15 cellular contexts compared by ENCODE assay signal in the genomic region with DNA sequence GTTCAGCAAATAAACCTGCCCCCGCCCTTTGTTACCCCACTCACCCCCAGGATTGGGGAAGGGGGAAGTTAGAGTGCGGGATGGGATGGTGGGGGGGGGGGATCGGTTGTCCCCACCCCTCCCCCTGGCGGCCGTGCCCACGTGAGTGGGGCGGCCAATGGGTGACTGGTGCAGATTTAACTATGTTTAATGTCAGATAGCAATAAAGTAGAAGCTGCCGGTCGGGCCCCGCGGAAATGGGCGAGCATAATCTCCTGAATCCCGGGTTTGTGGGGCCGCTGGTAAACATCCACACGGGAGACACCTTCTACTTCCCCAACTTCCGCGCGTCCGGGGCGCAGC. TPM values are rescaled to one million over a fixed set of nuclear protein-coding genes. Genes with fewer than 3 reads are reported as not detected.
A peak's percentile ranks its signal among the peaks of the same experiment; 100 is the strongest.
DNase-seq lines count a peak whose midpoint lies in the region; ATAC-seq, FAIRE-seq and TF ChIP-seq lines count a peak whose summit lies in the region.
"Had no signal": no experiment of that assay in that cellular context is flagged by ENCODE, and none has a peak within 500 bp of the region (broad histone marks: within the 10 kb centered on the region; RNA-seq: fewer than 3 reads in every experiment).

A gene with protein sequence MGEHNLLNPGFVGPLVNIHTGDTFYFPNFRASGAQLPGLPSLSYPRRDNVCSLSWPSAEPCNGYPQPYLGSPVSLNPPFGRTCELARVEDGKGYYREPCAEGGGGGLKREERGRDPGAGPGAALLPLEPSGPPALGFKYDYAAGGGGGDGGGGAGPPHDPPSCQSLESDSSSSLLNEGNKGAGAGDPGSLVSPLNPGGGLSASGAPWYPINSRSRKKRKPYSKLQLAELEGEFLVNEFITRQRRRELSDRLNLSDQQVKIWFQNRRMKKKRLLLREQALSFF (plus strand): TSS at position 210 of the 342 bp plus-strand sequence. CDS start 27 bp downstream, at position 237.

- H3K27ac ChIP-seq in GM12878 (ENCODE audit: control insufficient read depth, insufficient read depth), result no peak within 1 kb of the TSS
- H3K27ac ChIP-seq in neuronal stem cell (replicated peaks; ENCODE audit: low read length), result no peak within 1 kb of the TSS
- no peak within 1 kb of the TSS for H3K27ac ChIP-seq in esophagus squamous epithelium
- no peak within 1 kb of the TSS for H3K27ac ChIP-seq in prostate gland

- intact Hi-C loops in CD14-positive monocyte (cut with micrococcal nuclease), result loop anchor here in 1 of 2 donors (5.0 kb wide), 1 partner anchor 43 kb away; no protein-coding TSS in a partner anchor
- intact Hi-C loops in GM12878 (cut with micrococcal nuclease; ENCODE audit: unreplicated experiment), result no loop called here
- intact Hi-C loops in esophagus squamous epithelium (cut with DNase I), result no loop called here
- intact Hi-C loops in prostate gland (cut with DNase I), result no loop called here

- H3K9me3 Mint-ChIP-seq in CD14-positive monocyte, result peaks cover 0 to 56% (median 29%) of the 10 kb centered on the region in 7 donors
- H3K9me3 Mint-ChIP-seq: activated naive CD8-positive, alpha-beta T cell treated with anti-CD3 and anti-CD28 coated beads, Interleukin-2, amount 50 U/mL, for 24 hours had no signal

- TF ChIP-seq POLR2A in GM12878 (IDR thresholded peaks at IDR 0.05; ENCODE audit: low read depth, low read length), result no peak
- TF ChIP-seq POLR2A in esophagus squamous epithelium (IDR thresholded peaks at IDR 0.05), result no peak
- TF ChIP-seq POLR2A in prostate gland (IDR thresholded peaks at IDR 0.05), result no peak

- FAIRE-seq in GM12878 (lab: Jason Lieb, UNC), result no peak
- FAIRE-seq: endothelial cell of umbilical vein, small intestine had no signal

- H4K20me1 ChIP-seq in GM12878 (ENCODE audit: control insufficient read depth, insufficient read depth), result no peaks in the 10 kb centered on the region

- 27% methylated on average over 20 of the region's 20 CpGs for WGBS in GM12878 (ENCODE audit: insufficient coverage, insufficient replicate concordance, low lambda C conversion rate, missing lambda C conversion rate)
- WGBS in neuronal stem cell (ENCODE audit: extremely low coverage in 2 of 2, insufficient read length in 2 of 2, insufficient replicate concordance in 1 of 2), 2 donors, result no CpG with 5 or more reads among the region's 20 CpGs
- 1 to 6% methylated on average over 7 to 8 of the region's 20 CpGs for WGBS in esophagus squamous epithelium, 2 donors
- 8% methylated on average over 20 of the region's 20 CpGs for WGBS in prostate gland

- H3K23ac ChIP-seq in neuronal stem cell (ENCODE audit: low read depth, low read length, poor library complexity), result peak within 1 kb of the TSS; percentile 98

- no peak within 1 kb of the TSS for H3K27ac Mint-ChIP-seq in CD14-positive monocyte

- no peaks in the 10 kb centered on the region for H3K79me2 ChIP-seq in GM12878 (ENCODE audit: control insufficient read depth, insufficient read depth, low read length)

- SMC1A ChIA-PET in GM12878 (lab: Charles Lee; ENCODE audit: uncharacterized antibody, unreplicated experiment), result no interaction called here

- TF ChIP-seq CTCF in CD14-positive monocyte (IDR thresholded peaks at IDR 0.05) (no peak), GM12878 (IDR thresholded peaks at IDR 0.05 in 2 of 3, conservative IDR thresholded peaks at IDR 0.05 in 1 of 3; ENCODE audit: control insufficient read depth in 2 of 3, extremely low read depth in 1 of 3, insufficient read depth in 1 of 3, low read depth in 3 of 3, low read length in 3 of 3) (no peak), esophagus squamous epithelium (IDR thresholded peaks at IDR 0.05) (no peak), prostate gland (IDR thresholded peaks at IDR 0.05) (no peak)

- no peak for DNase-seq in CD14-positive monocyte (ENCODE audit: low spot score)
- DNase-seq in H7, result peak; percentile 77
- no peak for DNase-seq in GM12878 (ENCODE audit: low read depth, low spot score)
- no peak for DNase-seq in neuronal stem cell (ENCODE audit: low spot score)
- DNase-seq in NCI-H1694 treated with DMSO at 0.1 percent for 48 hours (lab: John Stamatoyannopoulos, UW), result no peak
- no peak for DNase-seq in esophagus squamous epithelium (lab: John Stamatoyannopoulos, UW)
- no peak for DNase-seq in prostate gland (ENCODE audit: low spot score)
- DNase-seq: activated naive CD8-positive, alpha-beta T cell treated with anti-CD3 and anti-CD28 coated beads, Interleukin-2, amount 50 U/mL, for 24 hours; NCI-H1105 treated with DMSO at 0.1 percent for 48 hours; NCI-H446; small intestine; T1000 had no signal

- peaks cover 2 to 13% of the 10 kb centered on the region in 2 donors for H3K36me3 Mint-ChIP-seq in CD14-positive monocyte

- POLR2A ChIA-PET in GM12878 (lab: Charles Lee), result interaction anchor here (1.0 kb wide), 1 partner anchor 10 kb away, joined by 3 read pairs; no protein-coding TSS in a partner anchor

- no peak for TF ChIP-seq EP300 in GM12878 (IDR thresholded peaks at IDR 0.05; ENCODE audit: borderline replicate concordance in 1 of 2, control insufficient read depth in 1 of 2, low read depth in 2 of 2, low read length in 2 of 2)

- H2BK12ac ChIP-seq in neuronal stem cell (ENCODE audit: low read length), result no peak within 1 kb of the TSS

- no peak within 1 kb of the TSS for H4K91ac ChIP-seq in neuronal stem cell (ENCODE audit: low read depth, low read length, poor library complexity)

- peaks cover 100% of the 10 kb centered on the region for H3K27me3 ChIP-seq in H7 (ENCODE audit: control insufficient read depth, insufficient read depth, low read length)
- peaks cover 41 to 63% of the 10 kb centered on the region in 2 experiments for H3K27me3 ChIP-seq in GM12878 (replicated peaks in 1 of 2; ENCODE audit: control insufficient read depth in 2 of 2, insufficient read depth in 2 of 2, low read length in 1 of 2)
- peaks cover 89 to 100% (median 98%) of the 10 kb centered on the region in 3 experiments for H3K27me3 ChIP-seq in neuronal stem cell (ENCODE audit: control insufficient read depth in 3 of 3, insufficient read depth in 3 of 3, low read depth in 1 of 3, low read length in 3 of 3)
- H3K27me3 ChIP-seq in esophagus squamous epithelium, result peaks cover 55 to 100% (median 77%) of the 10 kb centered on the region in 4 donors
- peaks cover 80% of the 10 kb centered on the region for H3K27me3 ChIP-seq in prostate gland (replicated peaks; ENCODE audit: insufficient read depth)

- H3K4me3 Mint-ChIP-seq in CD14-positive monocyte, result peak within 1 kb of the TSS; percentile 24 to 87
- H3K4me3 Mint-ChIP-seq: activated naive CD8-positive, alpha-beta T cell treated with anti-CD3 and anti-CD28 coated beads, Interleukin-2, amount 50 U/mL, for 24 hours had no signal

- no peak for ATAC-seq in GM12878
- ATAC-seq: activated naive CD8-positive, alpha-beta T cell treated with anti-CD3 and anti-CD28 coated beads, Interleukin-2, amount 50 U/mL, for 24 hours had no signal

- no peaks in the 10 kb centered on the region for H3K9me3 ChIP-seq in GM12878 (replicated peaks; ENCODE audit: control insufficient read depth, insufficient read depth, low read length)
- peaks cover 0 to 16% of the 10 kb centered on the region in 2 donors for H3K9me3 ChIP-seq in neuronal stem cell (replicated peaks in 1 of 2; ENCODE audit: control insufficient read depth in 2 of 2, insufficient read depth in 1 of 2, low read depth in 1 of 2, low read length in 2 of 2)
- H3K9me3 ChIP-seq in esophagus squamous epithelium, result no peaks in the 10 kb centered on the region
- no peaks in the 10 kb centered on the region for H3K9me3 ChIP-seq in prostate gland

- no peak within 1 kb of the TSS for H3K14ac ChIP-seq in neuronal stem cell (ENCODE audit: low read length)

- H3K18ac ChIP-seq in neuronal stem cell (ENCODE audit: low read length), result no peak within 1 kb of the TSS

- in situ Hi-C loops in GM12878 (cut with MboI), result no loop called here

- H2BK15ac ChIP-seq in neuronal stem cell (ENCODE audit: low read length), result no peak within 1 kb of the TSS

- no peak within 1 kb of the TSS for H2AFZ ChIP-seq in GM12878 (ENCODE audit: control insufficient read depth, low read depth, low read length)
- peak within 1 kb of the TSS; percentile 22 for H2AFZ ChIP-seq in neuronal stem cell (ENCODE audit: low read length)

- H3K9ac ChIP-seq in GM12878 (ENCODE audit: control insufficient read depth, insufficient read depth, low read length), result no peak within 1 kb of the TSS
- no peak within 1 kb of the TSS for H3K9ac ChIP-seq in neuronal stem cell (ENCODE audit: low read depth, low read length, poor library complexity)

- no peak within 1 kb of the TSS for H2BK120ac ChIP-seq in neuronal stem cell (ENCODE audit: low read depth, low read length)

- no TSS peak for BruUV-seq in GM12878 (replicated peaks; lab: Mats Ljungman, UMichigan)

- H4K8ac ChIP-seq in neuronal stem cell (ENCODE audit: low read depth, low read length), result no peak within 1 kb of the TSS

- H3K4me1 Mint-ChIP-seq in CD14-positive monocyte, result peaks cover 8% of the 10 kb centered on the region

- CTCF ChIA-PET in GM12878 (lab: Yijun Ruan, JAX), result no interaction called here

- no peak for TF ChIP-seq RAD21 in GM12878 (IDR thresholded peaks at IDR 0.05; ENCODE audit: insufficient read depth, low read depth, low read length)

- H3K79me1 ChIP-seq in neuronal stem cell (ENCODE audit: low read depth, low read length), result peaks cover 3% of the 10 kb centered on the region

- H3K27me3 Mint-ChIP-seq in CD14-positive monocyte (ENCODE audit: low read depth in 3 of 3), result peaks cover 95 to 99% (median 95%) of the 10 kb centered on the region in 3 donors

- no peak within 1 kb of the TSS for H2AK5ac ChIP-seq in neuronal stem cell (ENCODE audit: low read depth, low read length)

- H3K4me3 ChIP-seq in H7 (ENCODE audit: insufficient read depth, low read depth, low read length), result no peak within 1 kb of the TSS
- no peak within 1 kb of the TSS for H3K4me3 ChIP-seq in GM12878
- peak within 1 kb of the TSS in 1 of 2 donors; percentile 5 for H3K4me3 ChIP-seq in neuronal stem cell (ENCODE audit: low read length in 2 of 2)
- H3K4me3 ChIP-seq in esophagus squamous epithelium, result no peak within 1 kb of the TSS
- H3K4me3 ChIP-seq in prostate gland, result no peak within 1 kb of the TSS

- RAD21 ChIA-PET in GM12878 (lab: Charles Lee; ENCODE audit: unreplicated experiment), result no interaction called here

- H3K4me2 ChIP-seq in GM12878 (ENCODE audit: control insufficient read depth, insufficient read depth) (no peak within 1 kb of the TSS), neuronal stem cell (ENCODE audit: insufficient read depth, low read length, poor library complexity, severe bottlenecking) (no peak within 1 kb of the TSS)

- H3K4ac ChIP-seq in neuronal stem cell (ENCODE audit: low read length), result no peak within 1 kb of the TSS

- H3K4me1 ChIP-seq in GM12878 (ENCODE audit: control insufficient read depth, insufficient read depth, low read length) (no peaks in the 10 kb centered on the region), neuronal stem cell (ENCODE audit: control insufficient read depth in 2 of 2, insufficient read depth in 1 of 2, low read depth in 1 of 2, low read length in 2 of 2) (no peaks in the 10 kb centered on the region), esophagus squamous epithelium (peaks cover 5 to 48% (median 5%) of the 10 kb centered on the region in 3 donors), prostate gland (replicated peaks) (no peaks in the 10 kb centered on the region)

- H3K36me3 ChIP-seq in H7 (replicated peaks; ENCODE audit: control insufficient read depth, insufficient read depth, low read length) (no peaks in the 10 kb centered on the region), GM12878 (ENCODE audit: control insufficient read depth in 2 of 2, insufficient read depth in 2 of 2, low read length in 1 of 2) (no peaks in the 10 kb centered on the region), neuronal stem cell (replicated peaks in 1 of 2; ENCODE audit: control insufficient read depth in 2 of 2, insufficient read depth in 2 of 2, low read length in 2 of 2) (no peaks in the 10 kb centered on the region), esophagus squamous epithelium (no peaks in the 10 kb centered on the region), prostate gland (no peaks in the 10 kb centered on the region)

- no peak within 1 kb of the TSS for H2BK5ac ChIP-seq in neuronal stem cell (ENCODE audit: low read length)

RNA-seq across cellular contexts. Expression of the gene that starts here (rescaled TPM):
- polyA plus RNA-seq in CD14-positive monocyte, result not detected
- not detected in 2 replicates for total RNA-seq in H7 (2014; rRNA removed; shearing (Covaris generic))
- not detected in 2 replicates for total RNA-seq in GM12878 (2013; cell fraction: nucleolus; rRNA removed)
- not detected in 2 replicates for total RNA-seq in GM12878 (2014; rRNA removed)
- total RNA-seq in GM12878 (2014; rRNA removed; fragmentation: Illumina TruSeq; extraction: Trizol), result not detected in 2 replicates
- total RNA-seq in GM12878 (2021), result not detected in 2 replicates
- not detected for polyA plus RNA-seq in GM12878 (2011; ENCODE audit: low read depth)
- not detected in 2 replicates for polyA plus RNA-seq in GM12878 (2011; rRNA removed)
- polyA plus RNA-seq in GM12878 (2011; cell fraction: cytosol; rRNA removed), result not detected in 2 replicates
- polyA plus RNA-seq in GM12878 (2011; cell fraction: nucleus; rRNA removed), result not detected in 2 replicates
- not detected in 2 replicates for polyA plus RNA-seq in GM12878 (2012)
- not detected in 2 replicates for polyA plus RNA-seq in GM12878 (2014; fragmentation: Illumina TruSeq; extraction: Trizol)
- polyA plus RNA-seq in GM12878 (2014; fragmentation: Nextera tagmentation; extraction: Ambion mirVana), result not detected
- polyA plus RNA-seq in GM12878 (2014; rRNA removed), result not detected in 2 replicates
- polyA plus RNA-seq in GM12878 (2016; fragmentation: Nextera tagmentation; extraction: Ambion mirVana), result not detected
- not detected in 2 replicates for polyA minus RNA-seq in GM12878 (2011; rRNA and poly(A)+ RNA removed)
- polyA minus RNA-seq in GM12878 (2011; cell fraction: cytosol; rRNA and poly(A)+ RNA removed), result not detected in 2 replicates
- not detected in 2 replicates for polyA minus RNA-seq in GM12878 (2011; cell fraction: nucleus; rRNA and poly(A)+ RNA removed)
- polyA plus RNA-seq in neuronal stem cell (2013, experiment 1 of 2), result not detected
- polyA plus RNA-seq in neuronal stem cell (2013, experiment 2 of 2), result not detected
- total RNA-seq in esophagus squamous epithelium, result not detected
- total RNA-seq in prostate gland, result not detected
- total RNA-seq: activated CD8-positive, alpha-beta memory T cell treated with anti-CD3 and anti-CD28 coated beads for 36 hours; endothelial cell of umbilical vein had no signal
- polyA plus RNA-seq: endothelial cell of umbilical vein, neural cell, small intestine had no signal

Comparison
In these comparisons a context has a peak if more than half of its experiments do, and no peak if none do; other contexts are left out.
1. Peak in DNase-seq in H7; RNA of the gene not detected or under 1 TPM.